Comparison of ENCODE assay signal across 8 cellular contexts in the genomic region with DNA sequence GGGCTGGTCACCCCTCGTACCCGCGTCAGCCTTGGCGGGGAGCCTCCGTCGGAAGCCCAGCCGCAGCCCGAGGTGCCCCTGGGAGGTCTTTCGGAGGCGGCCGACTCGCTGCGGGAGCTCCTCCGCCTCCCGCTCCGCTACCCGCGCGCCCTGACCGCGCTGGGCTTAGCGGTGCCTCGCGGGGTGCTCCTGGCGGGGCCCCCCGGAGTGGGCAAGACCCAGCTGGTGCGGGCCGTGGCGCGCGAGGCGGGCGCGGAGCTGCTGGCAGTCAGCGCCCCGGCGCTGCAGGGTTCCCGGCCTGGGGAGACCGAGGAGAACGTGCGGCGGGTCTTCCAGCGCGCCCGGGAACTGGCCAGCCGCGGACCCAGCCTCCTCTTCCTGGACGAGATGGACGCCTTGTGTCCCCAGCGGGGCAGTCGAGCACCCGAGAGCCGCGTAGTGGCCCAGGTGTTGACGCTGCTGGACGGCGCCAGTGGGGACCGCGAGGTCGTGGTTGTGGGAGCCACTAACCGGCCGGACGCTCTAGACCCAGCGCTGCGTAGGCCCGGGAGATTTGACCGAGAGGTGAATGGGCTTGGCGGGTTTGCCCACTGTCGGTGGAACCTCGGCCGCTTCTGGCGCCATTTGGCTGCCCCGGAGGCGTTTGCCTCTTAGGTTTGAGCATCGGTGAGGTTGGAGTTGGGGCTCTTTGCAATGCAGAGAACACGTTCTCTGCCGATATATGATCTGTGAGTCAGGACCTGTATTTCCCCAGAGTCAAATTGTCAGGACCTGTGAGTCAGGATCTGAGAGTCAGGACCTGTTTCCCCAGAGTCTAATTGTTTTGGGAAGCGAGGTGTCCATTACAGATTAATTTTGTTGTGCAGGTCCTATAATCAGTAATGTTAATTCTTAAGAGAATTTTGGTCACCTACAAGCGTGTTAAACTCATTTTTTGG. TPM values are rescaled to one million over a fixed set of nuclear protein-coding genes. Genes with fewer than 3 reads are reported as not detected.
DNase-seq lines count a peak whose midpoint lies in the region; ATAC-seq and TF ChIP-seq lines count a peak whose summit lies in the region.

No MANE protein-coding gene starts in this region.

- peak; percentile 52 for DNase-seq in GM03348 (ENCODE audit: low spot score)
- DNase-seq in Jurkat, Clone E6-1 (ENCODE audit: low read depth, low spot score) = no peak
- peak; percentile 8 to 11 for DNase-seq in activated CD4-positive, alpha-beta T cell treated with anti-CD3 and anti-CD28 coated beads, Interleukin-2, amount 50 U/mL, for 4 hours
- DNase-seq in endothelial cell (ENCODE audit: low spot score) = peak; percentile 50
- peak; percentile 66 to 81 for DNase-seq in suprapubic skin (ENCODE audit: low spot score in 2 of 2)
- no peak for DNase-seq in stimulated activated naive CD4-positive, alpha-beta T cell treated with Interleukin-2 at 50 U/mL for 16 hours (lab: John Stamatoyannopoulos, UW)

- H3K4me1 Mint-ChIP-seq in endothelial cell (ENCODE audit: unreplicated experiment) = peaks cover 19% of the 10 kb centered on the region

- no peak for TF ChIP-seq POLR2A in suprapubic skin (IDR thresholded peaks at IDR 0.05)

- no peaks in the 10 kb centered on the region for H3K9me3 Mint-ChIP-seq in endothelial cell (ENCODE audit: unreplicated experiment)

- TF ChIP-seq EP300 in suprapubic skin (IDR thresholded peaks at IDR 0.05) = no peak

- TF ChIP-seq CTCF in endothelial cell (IDR thresholded peaks at IDR 0.05; ENCODE audit: unreplicated experiment) = no peak
- no peak for TF ChIP-seq CTCF in suprapubic skin (IDR thresholded peaks at IDR 0.05)

- no peaks in the 10 kb centered on the region for H3K27me3 Mint-ChIP-seq in endothelial cell (ENCODE audit: unreplicated experiment)

- H3K36me3 ChIP-seq in mucosa of stomach (ENCODE audit: control insufficient read depth, insufficient read depth, low read length) (peaks cover 5% of the 10 kb centered on the region), suprapubic skin (peaks cover 29% of the 10 kb centered on the region)

- peak overlapping the region; percentile 81 for H3K9ac ChIP-seq in mucosa of stomach (ENCODE audit: low read length)

- peak overlapping the region; percentile 88 for H3K27ac ChIP-seq in suprapubic skin

- peak; percentile 25 for ATAC-seq in GM21737 (IDR thresholded peaks at IDR 0.05; ENCODE audit: unreplicated experiment)

- H3K4me3 Mint-ChIP-seq in endothelial cell (ENCODE audit: unreplicated experiment) = peak overlapping the region; percentile 91

- H3K4me3 ChIP-seq in Jurkat, Clone E6-1 (ENCODE audit: low read length) = peak overlapping the region; percentile 66
- H3K4me3 ChIP-seq in mucosa of stomach (ENCODE audit: low read length) = peak overlapping the region; percentile 82
- H3K4me3 ChIP-seq in suprapubic skin = peak overlapping the region; percentile 100

- H3K9me3 ChIP-seq in mucosa of stomach (ENCODE audit: control insufficient read depth, low read length) (no peaks in the 10 kb centered on the region), suprapubic skin (no peaks in the 10 kb centered on the region)

- H3K36me3 Mint-ChIP-seq in endothelial cell (ENCODE audit: low read depth, unreplicated experiment) = peaks cover 6% of the 10 kb centered on the region

- H3K27me3 ChIP-seq in mucosa of stomach (ENCODE audit: control insufficient read depth, insufficient read depth, low read length) (no peaks in the 10 kb centered on the region), suprapubic skin (no peaks in the 10 kb centered on the region)

- 5% methylated on average over 8 of the region's 79 CpGs for WGBS in suprapubic skin

- H3K4me1 ChIP-seq in mucosa of stomach (ENCODE audit: control insufficient read depth, insufficient read depth, low read length) (peaks cover 4% of the 10 kb centered on the region), suprapubic skin (peaks cover 50% of the 10 kb centered on the region)

- H3K27ac Mint-ChIP-seq in endothelial cell (ENCODE audit: unreplicated experiment) = peak overlapping the region; percentile 30

RNA-seq across cellular contexts. Expression of a gene that starts 24.9 kb away (rescaled TPM):
- polyA plus RNA-seq in Jurkat, Clone E6-1 (2012; ENCODE audit: insufficient read depth, insufficient read length) = 2.6 TPM
- 3.5 TPM for total RNA-seq in endothelial cell (ENCODE audit: unreplicated experiment)
- 100 to 1,000 TPM; 159 to 195 (median 172) TPM for total RNA-seq in suprapubic skin

Comparison
In these comparisons a context has a peak if more than half of its experiments do, and no peak if none do; other contexts are left out.
1. DNase-seq: peak in GM03348 (single experiment), activated CD4-positive, alpha-beta T cell treated with anti-CD3 and anti-CD28 coated beads, Interleukin-2, amount 50 U/mL, for 4 hours (2 of 2), endothelial cell (single experiment) and suprapubic skin (2 of 2); none in Jurkat, Clone E6-1 (single experiment) and stimulated activated naive CD4-positive, alpha-beta T cell treated with Interleukin-2 at 50 U/mL for 16 hours (single experiment).
2. RNA of a gene that starts 24.9 kb away (total RNA-seq): 159 to 195 TPM in suprapubic skin; 3.5 TPM in endothelial cell (single experiment); every median in the first group is over 10 times any median in the second.
3. Peak in every context shown above with its lines, with median percentiles within 50 percentile points of each other: H3K4me3 ChIP-seq.